ENCODE assay signal across 18 cellular contexts in genomic region chr2:241935314-241935713, GRCh38.
DNase-seq lines count a peak whose midpoint lies in the region; ATAC-seq and TF ChIP-seq lines count a peak whose summit lies in the region.
"Had no signal": no experiment of that assay in that cellular context is flagged by ENCODE, and none has a peak within 500 bp of the region (broad histone marks: within the 10 kb centered on the region; RNA-seq: fewer than 3 reads in every experiment).

No MANE protein-coding gene starts in this region.

- no TSS peak for BruUV-seq in HCT116 (replicated peaks; lab: Mats Ljungman, UMichigan)

- H4K20me1 ChIP-seq in HCT116 (ENCODE audit: insufficient read depth) = no peaks in the 10 kb centered on the region

- no peaks in the 10 kb centered on the region for H3K27me3 Mint-ChIP-seq in activated CD8-positive, alpha-beta memory T cell treated with anti-CD3 and anti-CD28 coated beads, Interleukin-2, amount 10 ng/mL, durations not matched to agents 7 days and 5 days
- H3K27me3 Mint-ChIP-seq: CD4-positive, alpha-beta T cell; naive B cell had no signal

- H3K4me1 ChIP-seq in HCT116 (ENCODE audit: control insufficient read depth in 1 of 2, insufficient read depth in 2 of 2, low read length in 2 of 2) (peaks cover 10 to 11% of the 10 kb centered on the region in 2 experiments), esophagus muscularis mucosa (peaks cover 3 to 33% (median 31%) of the 10 kb centered on the region in 4 donors)

- TF ChIP-seq CTCF in AG09309 (IDR thresholded peaks at IDR 0.05; ENCODE audit: control insufficient read depth, insufficient read depth, low read depth, low read length, missing control alignments) (no peak), HCT116 (IDR thresholded peaks at IDR 0.05 in 2 of 3, conservative IDR thresholded peaks at IDR 0.05 in 1 of 3; ENCODE audit: borderline replicate concordance in 1 of 3, insufficient read depth in 1 of 3, low read depth in 2 of 3, low read length in 2 of 3) (no peak), esophagus muscularis mucosa (IDR thresholded peaks at IDR 0.05) (no peak)

- H3K79me2 ChIP-seq in HCT116 (ENCODE audit: insufficient read depth, low read length) = no peaks in the 10 kb centered on the region

- no peak overlapping the region for H2AFZ ChIP-seq in HCT116 (ENCODE audit: low read depth, low read length, poor library complexity, severe bottlenecking)

- peaks cover 5% of the 10 kb centered on the region for H3K9me3 Mint-ChIP-seq in activated CD8-positive, alpha-beta memory T cell treated with anti-CD3 and anti-CD28 coated beads, Interleukin-2, amount 10 ng/mL, durations not matched to agents 7 days and 5 days (ENCODE audit: low read depth)
- H3K9me3 Mint-ChIP-seq: CD4-positive, alpha-beta T cell; naive B cell had no signal

- no peak overlapping the region for H3K9ac ChIP-seq in HCT116 (ENCODE audit: low read length)
- H3K9ac ChIP-seq: KMS-11 had no signal

- peaks cover 9% of the 10 kb centered on the region for H3K36me3 Mint-ChIP-seq in activated CD8-positive, alpha-beta memory T cell treated with anti-CD3 and anti-CD28 coated beads, Interleukin-2, amount 10 ng/mL, durations not matched to agents 7 days and 5 days

- CTCF ChIA-PET in HCT116 (lab: Charles Lee) = no interaction called here
- CTCF ChIA-PET in activated CD8-positive, alpha-beta memory T cell treated with anti-CD3 and anti-CD28 coated beads, Interleukin-2, amount 10 ng/mL, durations not matched to agents 7 days and 5 days (lab: Charles Lee) = no interaction called here

- no peak overlapping the region for H3K27ac Mint-ChIP-seq in activated CD8-positive, alpha-beta memory T cell treated with anti-CD3 and anti-CD28 coated beads, Interleukin-2, amount 10 ng/mL, durations not matched to agents 7 days and 5 days
- H3K27ac Mint-ChIP-seq: CD4-positive, alpha-beta T cell; progenitor cell of endocrine pancreas had no signal

- H3K4me2 ChIP-seq in HCT116 (ENCODE audit: low read length) = peak overlapping the region; percentile 28; the same call in 1 of the 2 replicates
- H3K4me2 ChIP-seq: KMS-11 had no signal

- POLR2A ChIA-PET in HCT116 (lab: Charles Lee) = no interaction called here

- no peak for TF ChIP-seq EP300 in esophagus muscularis mucosa (IDR thresholded peaks at IDR 0.05)

- no peaks in the 10 kb centered on the region for H3K9me2 ChIP-seq in HCT116 (ENCODE audit: insufficient read depth)

- H3K4me3 ChIP-seq in AG09309 (ENCODE audit: control insufficient read depth, low read depth, low read length) (no peak overlapping the region), HCT116 (replicated peaks in 1 of 2; ENCODE audit: low read depth in 1 of 2, low read length in 2 of 2) (no peak overlapping the region), esophagus muscularis mucosa (peak overlapping the region in 1 of 4 donors; percentile 52)
- H3K4me3 ChIP-seq: left ventricle myocardium inferior, tibial artery had no signal

- peak; percentile 49 for ATAC-seq in HCT116
- no peak for ATAC-seq in activated CD8-positive, alpha-beta memory T cell treated with anti-CD3 and anti-CD28 coated beads, Interleukin-2, amount 10 ng/mL, durations not matched to agents 7 days and 5 days

- no peak overlapping the region for H3K27ac ChIP-seq in HCT116 (ENCODE audit: low read depth, low read length)
- H3K27ac ChIP-seq in esophagus muscularis mucosa (replicated peaks in 1 of 4) = no peak overlapping the region
- H3K27ac ChIP-seq: KMS-11, left ventricle myocardium inferior, tibial artery had no signal

- WGBS in esophagus muscularis mucosa = 89% methylated on average over 1 of the region's 1 CpG

- H3K9me3 ChIP-seq in HCT116 (ENCODE audit: control insufficient read depth in 1 of 2, insufficient read depth in 1 of 2, low read depth in 1 of 2, low read length in 2 of 2) (no peaks in the 10 kb centered on the region), esophagus muscularis mucosa (no peaks in the 10 kb centered on the region)
- H3K9me3 ChIP-seq: left ventricle myocardium inferior, tibial artery had no signal

- intact Hi-C loops in HCT116 (cut with micrococcal nuclease) = no loop called here
- intact Hi-C loops in esophagus muscularis mucosa (cut with DNase I) = no loop called here

- TF ChIP-seq POLR2A in HCT116 (IDR thresholded peaks at IDR 0.05; ENCODE audit: borderline replicate concordance, extremely low read depth, insufficient read depth, insufficient read length) = no peak
- no peak for TF ChIP-seq POLR2A in esophagus muscularis mucosa (IDR thresholded peaks at IDR 0.05; ENCODE audit: low read depth)

- H3K36me3 ChIP-seq in HCT116 (ENCODE audit: control insufficient read depth in 1 of 2, insufficient read depth in 2 of 2, low read length in 2 of 2) (no peaks in the 10 kb centered on the region), esophagus muscularis mucosa (no peaks in the 10 kb centered on the region)
- H3K36me3 ChIP-seq: left ventricle myocardium inferior, tibial artery had no signal

- no peaks in the 10 kb centered on the region for H3K27me3 ChIP-seq in HCT116 (ENCODE audit: insufficient read depth, low read length)
- H3K27me3 ChIP-seq in esophagus muscularis mucosa = peaks cover 0 to 14% (median 0%) of the 10 kb centered on the region in 4 donors

- no peak for TF ChIP-seq RAD21 in HCT116 (IDR thresholded peaks at IDR 0.05; ENCODE audit: low read depth)

- DNase-seq in AG09309 (ENCODE audit: low read depth) (peak; percentile 50), HCT116 (ENCODE audit: low read depth, low spot score) (peak; percentile 3), amniotic stem cell (lab: John Stamatoyannopoulos, UW) (peak; percentile 69), hepatic stellate cell (ENCODE audit: low spot score) (peak; percentile 83), DMS 273 (lab: John Stamatoyannopoulos, UW; ENCODE audit: unreplicated experiment) (no peak), NCI-H2029 (lab: John Stamatoyannopoulos, UW) (no peak), esophagus muscularis mucosa (ENCODE audit: extremely low spot score) (no peak)
- DNase-seq in activated CD8-positive, alpha-beta memory T cell treated with anti-CD3 and anti-CD28 coated beads, Interleukin-2, amount 10 ng/mL, durations not matched to agents 7 days and 5 days = no peak
- DNase-seq: activated CD4-positive, alpha-beta T cell treated with anti-CD3 and anti-CD28 coated beads, Interleukin-2, amount 50 U/mL, for 48 hours; activated gamma-delta T cell; CD4-positive, alpha-beta T cell; left ventricle myocardium inferior; naive B cell; NCI-H2029 treated with DMSO at 0.1 percent for 48 hours; SIG-M5; tibial artery had no signal

- RAD21 ChIA-PET in HCT116 (lab: Charles Lee; ENCODE audit: low non-redundant PET in 1 of 2, low total read pairs in 2 of 2, uncharacterized antibody in 2 of 2, unreplicated experiment in 2 of 2) = no interaction called here

- H3K4me3 Mint-ChIP-seq in activated CD8-positive, alpha-beta memory T cell treated with anti-CD3 and anti-CD28 coated beads, Interleukin-2, amount 10 ng/mL, durations not matched to agents 7 days and 5 days = no peak overlapping the region
- H3K4me3 Mint-ChIP-seq: CD4-positive, alpha-beta T cell; naive B cell had no signal

- peaks cover 20% of the 10 kb centered on the region for H3K4me1 Mint-ChIP-seq in activated CD8-positive, alpha-beta memory T cell treated with anti-CD3 and anti-CD28 coated beads, Interleukin-2, amount 10 ng/mL, durations not matched to agents 7 days and 5 days

TF ChIP-seq in HCT116, 20 proteins besides CTCF, POLR2A, EP300 and RAD21:
- TF ChIP-seq MAX (IDR thresholded peaks at IDR 0.05) (no peak), FOSL1 (IDR thresholded peaks at IDR 0.05; ENCODE audit: low read depth) (0 out of 2 replicates have a peak, but pooled peaks have one; percentile 7)

Comparison
In these comparisons a context has a peak if more than half of its experiments do, and no peak if none do; other contexts are left out.
1. DNase-seq: peak in AG09309 (single experiment), HCT116 (single experiment), amniotic stem cell (single experiment) and hepatic stellate cell (single experiment); none in DMS 273 (single experiment), NCI-H2029 (single experiment), esophagus muscularis mucosa (single experiment) and activated CD8-positive, alpha-beta memory T cell treated with anti-CD3 and anti-CD28 coated beads, Interleukin-2, amount 10 ng/mL, durations not matched to agents 7 days and 5 days (single experiment).